1 cellular context compared by ENCODE assay signal in genomic region chr1:222464841-222465210, GRCh38.
A peak's percentile ranks its signal among the peaks of the same experiment; 100 is the strongest.
TF ChIP-seq lines count a peak whose summit lies in the region.

No MANE protein-coding gene starts in this region.

TF ChIP-seq in K562, 482 proteins besides CTCF, POLR2A, EP300 and RAD21 (continued from another document):
- TF ChIP-seq ADNP (tag; IDR thresholded peaks at IDR 0.05): peak; percentile 98
- TF ChIP-seq BRF2 (IDR thresholded peaks at IDR 0.05; ENCODE audit: borderline replicate concordance, insufficient read depth, insufficient read length): no peak
- TF ChIP-seq HDAC1 (IDR thresholded peaks at IDR 0.05): peak in 1 of 2 experiments; percentile 97; a peak in 2 of 4 replicates
- TF ChIP-seq DPF2 (IDR thresholded peaks at IDR 0.05): 0 out of 2 replicates have a peak, but pooled peaks have one; percentile 20
- TF ChIP-seq YY1 (IDR thresholded peaks at IDR 0.05; ENCODE audit: borderline replicate concordance in 1 of 3, control insufficient read depth in 1 of 3, extremely low read depth in 1 of 3, insufficient read depth in 3 of 3, insufficient read length in 1 of 3, insufficient replicate concordance in 2 of 3, low read depth in 1 of 3, low read length in 2 of 3): peak in 2 of 3 experiments; percentile 42 to 55
- TF ChIP-seq HEY1 (CRISPR knock-in tag; IDR thresholded peaks at IDR 0.05; ENCODE audit: borderline replicate concordance): 0 out of 2 replicates have a peak, but pooled peaks have one; percentile 12
- TF ChIP-seq ZNF592 (IDR thresholded peaks at IDR 0.05): peak; percentile 11
- TF ChIP-seq SMARCA5 (IDR thresholded peaks at IDR 0.05): peak; percentile 61
- peak; percentile 57; the same call in 1 of the 2 replicates for TF ChIP-seq RNF2 (IDR thresholded peaks at IDR 0.05)
